ENCODE assay signal across 1 cellular context in the genomic region with DNA sequence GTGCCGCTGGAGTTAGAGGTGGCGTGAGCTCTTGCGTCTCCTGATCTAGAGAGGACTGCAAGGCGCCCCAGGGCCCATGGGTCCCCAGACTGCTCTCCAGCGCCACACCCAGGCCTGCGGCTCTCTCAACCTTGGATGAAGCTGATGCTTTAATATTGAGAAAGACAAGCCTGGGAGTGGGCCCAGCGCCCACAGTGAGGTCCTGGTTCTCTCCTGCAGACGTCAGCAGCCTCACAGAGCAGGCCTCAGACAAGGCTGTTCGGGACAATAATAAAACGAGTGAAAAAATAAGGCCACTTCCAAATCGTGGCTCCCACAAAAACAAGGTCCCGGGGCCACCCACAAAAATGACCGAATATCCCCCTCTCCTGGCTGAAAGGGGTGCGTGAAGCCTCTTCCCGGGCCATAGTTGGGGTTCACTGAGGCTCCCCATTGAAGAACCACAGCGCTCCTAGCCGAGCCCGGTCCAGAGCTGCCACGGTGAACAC.
TF ChIP-seq lines count a peak whose summit lies in the region.

No MANE protein-coding gene starts in this region.

TF ChIP-seq in K562, 482 proteins besides CTCF, POLR2A, EP300 and RAD21 (continued from another document and continues in another):
- TF ChIP-seq, protein P1, sequence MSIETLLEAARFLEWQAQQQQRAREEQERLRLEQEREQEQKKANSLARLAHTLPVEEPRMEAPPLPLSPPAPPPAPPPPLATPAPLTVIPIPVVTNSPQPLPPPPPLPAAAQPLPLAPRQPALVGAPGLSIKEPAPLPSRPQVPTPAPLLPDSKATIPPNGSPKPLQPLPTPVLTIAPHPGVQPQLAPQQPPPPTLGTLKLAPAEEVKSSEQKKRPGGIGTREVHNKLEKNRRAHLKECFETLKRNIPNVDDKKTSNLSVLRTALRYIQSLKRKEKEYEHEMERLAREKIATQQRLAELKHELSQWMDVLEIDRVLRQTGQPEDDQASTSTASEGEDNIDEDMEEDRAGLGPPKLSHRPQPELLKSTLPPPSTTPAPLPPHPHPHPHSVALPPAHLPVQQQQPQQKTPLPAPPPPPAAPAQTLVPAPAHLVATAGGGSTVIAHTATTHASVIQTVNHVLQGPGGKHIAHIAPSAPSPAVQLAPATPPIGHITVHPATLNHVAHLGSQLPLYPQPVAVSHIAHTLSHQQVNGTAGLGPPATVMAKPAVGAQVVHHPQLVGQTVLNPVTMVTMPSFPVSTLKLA (conservative IDR thresholded peaks at IDR 0.05), result no peak
- TF ChIP-seq TGIF2 (CRISPR knock-in tag; IDR thresholded peaks at IDR 0.05), result no peak
- TF ChIP-seq SP1 (CRISPR knock-in tag; IDR thresholded peaks at IDR 0.05), result 0 out of 2 replicates have a peak, but pooled peaks have one; percentile 46
- no peak for TF ChIP-seq MBD2 (IDR thresholded peaks at IDR 0.05; ENCODE audit: borderline replicate concordance, low read depth)
- peak; percentile 35 for TF ChIP-seq BHLHE40 (IDR thresholded peaks at IDR 0.05; ENCODE audit: low read length)
- no peak for TF ChIP-seq DPF2 (IDR thresholded peaks at IDR 0.05)
- TF ChIP-seq, protein P2, sequence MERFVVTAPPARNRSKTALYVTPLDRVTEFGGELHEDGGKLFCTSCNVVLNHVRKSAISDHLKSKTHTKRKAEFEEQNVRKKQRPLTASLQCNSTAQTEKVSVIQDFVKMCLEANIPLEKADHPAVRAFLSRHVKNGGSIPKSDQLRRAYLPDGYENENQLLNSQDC (CRISPR knock-in tag; IDR thresholded peaks at IDR 0.05), result no peak
- peak; percentile 48 for TF ChIP-seq MYC (IDR thresholded peaks at IDR 0.05; ENCODE audit: low read depth, low read length)
- TF ChIP-seq MYC (CRISPR knock-in tag; IDR thresholded peaks at IDR 0.05; ENCODE audit: borderline replicate concordance, low read depth), result 0 out of 2 replicates have a peak, but pooled peaks have one; percentile 30
- TF ChIP-seq BRD9 (IDR thresholded peaks at IDR 0.05; ENCODE audit: low read depth, partially characterized antibody), result no peak
- TF ChIP-seq ZZZ3 (IDR thresholded peaks at IDR 0.05), result no peak
- TF ChIP-seq RBM15 (IDR thresholded peaks at IDR 0.05; ENCODE audit: insufficient read depth, low read length), result no peak
- TF ChIP-seq ATF1 (CRISPR knock-in tag; IDR thresholded peaks at IDR 0.05), result no peak
- peak; percentile 50 for TF ChIP-seq ATF1 (tag; IDR thresholded peaks at IDR 0.05)
- TF ChIP-seq, protein P3, sequence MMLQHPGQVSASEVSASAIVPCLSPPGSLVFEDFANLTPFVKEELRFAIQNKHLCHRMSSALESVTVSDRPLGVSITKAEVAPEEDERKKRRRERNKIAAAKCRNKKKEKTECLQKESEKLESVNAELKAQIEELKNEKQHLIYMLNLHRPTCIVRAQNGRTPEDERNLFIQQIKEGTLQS (IDR thresholded peaks at IDR 0.05), result no peak
- TF ChIP-seq, protein P3 (CRISPR knock-in tag; conservative IDR thresholded peaks at IDR 0.05), result no peak
- no peak; the same call in 1 of the 2 replicates for TF ChIP-seq TARDBP (IDR thresholded peaks at IDR 0.05)
- no peak for TF ChIP-seq ZNF445 (CRISPR knock-in tag; IDR thresholded peaks at IDR 0.05; ENCODE audit: low read depth)
- no peak for TF ChIP-seq ZNF431 (CRISPR knock-in tag; IDR thresholded peaks at IDR 0.05)
- no peak for TF ChIP-seq HNRNPUL1 (IDR thresholded peaks at IDR 0.05; ENCODE audit: low read length)
- TF ChIP-seq SIN3A (IDR thresholded peaks at IDR 0.05; ENCODE audit: borderline replicate concordance in 2 of 2, control insufficient read depth in 1 of 2, low read depth in 2 of 2, low read length in 2 of 2), result no peak
- no peak for TF ChIP-seq ZBED1 (IDR thresholded peaks at IDR 0.05)
- TF ChIP-seq SMAD4 (CRISPR knock-in tag; conservative IDR thresholded peaks at IDR 0.05), result peak; percentile 54; the same call in 1 of the 2 replicates
- TF ChIP-seq CSDE1 (IDR thresholded peaks at IDR 0.05), result no peak
- TF ChIP-seq, protein P4, sequence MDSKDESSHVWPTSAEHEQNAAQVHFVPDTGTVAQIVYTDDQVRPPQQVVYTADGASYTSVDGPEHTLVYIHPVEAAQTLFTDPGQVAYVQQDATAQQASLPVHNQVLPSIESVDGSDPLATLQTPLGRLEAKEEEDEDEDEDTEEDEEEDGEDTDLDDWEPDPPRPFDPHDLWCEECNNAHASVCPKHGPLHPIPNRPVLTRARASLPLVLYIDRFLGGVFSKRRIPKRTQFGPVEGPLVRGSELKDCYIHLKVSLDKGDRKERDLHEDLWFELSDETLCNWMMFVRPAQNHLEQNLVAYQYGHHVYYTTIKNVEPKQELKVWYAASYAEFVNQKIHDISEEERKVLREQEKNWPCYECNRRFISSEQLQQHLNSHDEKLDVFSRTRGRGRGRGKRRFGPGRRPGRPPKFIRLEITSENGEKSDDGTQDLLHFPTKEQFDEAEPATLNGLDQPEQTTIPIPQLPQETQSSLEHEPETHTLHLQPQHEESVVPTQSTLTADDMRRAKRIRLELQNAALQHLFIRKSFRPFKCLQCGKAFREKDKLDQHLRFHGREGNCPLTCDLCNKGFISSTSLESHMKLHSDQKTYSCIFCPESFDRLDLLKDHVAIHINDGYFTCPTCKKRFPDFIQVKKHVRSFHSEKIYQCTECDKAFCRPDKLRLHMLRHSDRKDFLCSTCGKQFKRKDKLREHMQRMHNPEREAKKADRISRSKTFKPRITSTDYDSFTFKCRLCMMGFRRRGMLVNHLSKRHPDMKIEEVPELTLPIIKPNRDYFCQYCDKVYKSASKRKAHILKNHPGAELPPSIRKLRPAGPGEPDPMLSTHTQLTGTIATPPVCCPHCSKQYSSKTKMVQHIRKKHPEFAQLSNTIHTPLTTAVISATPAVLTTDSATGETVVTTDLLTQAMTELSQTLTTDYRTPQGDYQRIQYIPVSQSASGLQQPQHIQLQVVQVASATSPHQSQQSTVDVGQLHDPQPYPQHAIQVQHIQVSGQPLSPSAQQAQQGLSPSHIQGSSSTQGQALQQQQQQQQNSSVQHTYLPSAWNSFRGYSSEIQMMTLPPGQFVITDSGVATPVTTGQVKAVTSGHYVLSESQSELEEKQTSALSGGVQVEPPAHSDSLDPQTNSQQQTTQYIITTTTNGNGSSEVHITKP (IDR thresholded peaks at IDR 0.05; ENCODE audit: partially characterized antibody), result no peak
- TF ChIP-seq, protein P5, sequence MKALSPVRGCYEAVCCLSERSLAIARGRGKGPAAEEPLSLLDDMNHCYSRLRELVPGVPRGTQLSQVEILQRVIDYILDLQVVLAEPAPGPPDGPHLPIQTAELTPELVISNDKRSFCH (CRISPR knock-in tag; IDR thresholded peaks at IDR 0.05), result no peak
- TF ChIP-seq, protein P5 (tag; IDR thresholded peaks at IDR 0.05), result 0 out of 2 replicates have a peak, but pooled peaks have one; percentile 45
- no peak for TF ChIP-seq THRAP3 (IDR thresholded peaks at IDR 0.05; ENCODE audit: borderline replicate concordance)
- TF ChIP-seq STAG1 (CRISPR knock-in tag; IDR thresholded peaks at IDR 0.05; ENCODE audit: borderline replicate concordance), result peak; percentile 63; the same call in 1 of the 2 replicates
- peak; percentile 58; the same call in 1 of the 2 replicates for TF ChIP-seq ERF (CRISPR knock-in tag; IDR thresholded peaks at IDR 0.05)
- TF ChIP-seq, protein P6, sequence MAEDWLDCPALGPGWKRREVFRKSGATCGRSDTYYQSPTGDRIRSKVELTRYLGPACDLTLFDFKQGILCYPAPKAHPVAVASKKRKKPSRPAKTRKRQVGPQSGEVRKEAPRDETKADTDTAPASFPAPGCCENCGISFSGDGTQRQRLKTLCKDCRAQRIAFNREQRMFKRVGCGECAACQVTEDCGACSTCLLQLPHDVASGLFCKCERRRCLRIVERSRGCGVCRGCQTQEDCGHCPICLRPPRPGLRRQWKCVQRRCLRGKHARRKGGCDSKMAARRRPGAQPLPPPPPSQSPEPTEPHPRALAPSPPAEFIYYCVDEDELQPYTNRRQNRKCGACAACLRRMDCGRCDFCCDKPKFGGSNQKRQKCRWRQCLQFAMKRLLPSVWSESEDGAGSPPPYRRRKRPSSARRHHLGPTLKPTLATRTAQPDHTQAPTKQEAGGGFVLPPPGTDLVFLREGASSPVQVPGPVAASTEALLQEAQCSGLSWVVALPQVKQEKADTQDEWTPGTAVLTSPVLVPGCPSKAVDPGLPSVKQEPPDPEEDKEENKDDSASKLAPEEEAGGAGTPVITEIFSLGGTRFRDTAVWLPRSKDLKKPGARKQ (CRISPR knock-in tag; IDR thresholded peaks at IDR 0.05), result no peak
- 0 out of 2 replicates have a peak, but pooled peaks have one; percentile 35 for TF ChIP-seq ZNF766 (CRISPR knock-in tag; conservative IDR thresholded peaks at IDR 0.05)
- TF ChIP-seq RCOR1 (IDR thresholded peaks at IDR 0.05; ENCODE audit: borderline replicate concordance in 1 of 2, low read depth in 2 of 2, low read length in 2 of 2), result peak in 1 of 2 experiments; percentile 51; a peak in 1 of 4 replicates
- TF ChIP-seq L3MBTL2 (IDR thresholded peaks at IDR 0.05), result peak; percentile 67
- TF ChIP-seq, protein P7, sequence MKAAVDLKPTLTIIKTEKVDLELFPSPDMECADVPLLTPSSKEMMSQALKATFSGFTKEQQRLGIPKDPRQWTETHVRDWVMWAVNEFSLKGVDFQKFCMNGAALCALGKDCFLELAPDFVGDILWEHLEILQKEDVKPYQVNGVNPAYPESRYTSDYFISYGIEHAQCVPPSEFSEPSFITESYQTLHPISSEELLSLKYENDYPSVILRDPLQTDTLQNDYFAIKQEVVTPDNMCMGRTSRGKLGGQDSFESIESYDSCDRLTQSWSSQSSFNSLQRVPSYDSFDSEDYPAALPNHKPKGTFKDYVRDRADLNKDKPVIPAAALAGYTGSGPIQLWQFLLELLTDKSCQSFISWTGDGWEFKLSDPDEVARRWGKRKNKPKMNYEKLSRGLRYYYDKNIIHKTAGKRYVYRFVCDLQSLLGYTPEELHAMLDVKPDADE (conservative IDR thresholded peaks at IDR 0.05; ENCODE audit: control insufficient read depth, low read depth, low read length), result no peak
- no peak for TF ChIP-seq ZNF778 (CRISPR knock-in tag; IDR thresholded peaks at IDR 0.05)
- TF ChIP-seq ZNF75A (CRISPR knock-in tag; IDR thresholded peaks at IDR 0.05), result peak; percentile 42; the same call in 1 of the 2 replicates
- TF ChIP-seq, protein P8, sequence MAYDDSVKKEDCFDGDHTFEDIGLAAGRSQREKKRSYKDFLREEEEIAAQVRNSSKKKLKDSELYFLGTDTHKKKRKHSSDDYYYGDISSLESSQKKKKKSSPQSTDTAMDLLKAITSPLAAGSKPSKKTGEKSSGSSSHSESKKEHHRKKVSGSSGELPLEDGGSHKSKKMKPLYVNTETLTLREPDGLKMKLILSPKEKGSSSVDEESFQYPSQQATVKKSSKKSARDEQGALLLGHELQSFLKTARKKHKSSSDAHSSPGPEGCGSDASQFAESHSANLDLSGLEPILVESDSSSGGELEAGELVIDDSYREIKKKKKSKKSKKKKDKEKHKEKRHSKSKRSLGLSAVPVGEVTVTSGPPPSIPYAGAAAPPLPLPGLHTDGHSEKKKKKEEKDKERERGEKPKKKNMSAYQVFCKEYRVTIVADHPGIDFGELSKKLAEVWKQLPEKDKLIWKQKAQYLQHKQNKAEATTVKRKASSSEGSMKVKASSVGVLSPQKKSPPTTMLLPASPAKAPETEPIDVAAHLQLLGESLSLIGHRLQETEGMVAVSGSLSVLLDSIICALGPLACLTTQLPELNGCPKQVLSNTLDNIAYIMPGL (CRISPR knock-in tag; IDR thresholded peaks at IDR 0.05), result no peak
- no peak for TF ChIP-seq CHD1 (IDR thresholded peaks at IDR 0.05; ENCODE audit: low read length)
- no peak for TF ChIP-seq ZNF695 (CRISPR knock-in tag; IDR thresholded peaks at IDR 0.05)
- TF ChIP-seq, protein P9, sequence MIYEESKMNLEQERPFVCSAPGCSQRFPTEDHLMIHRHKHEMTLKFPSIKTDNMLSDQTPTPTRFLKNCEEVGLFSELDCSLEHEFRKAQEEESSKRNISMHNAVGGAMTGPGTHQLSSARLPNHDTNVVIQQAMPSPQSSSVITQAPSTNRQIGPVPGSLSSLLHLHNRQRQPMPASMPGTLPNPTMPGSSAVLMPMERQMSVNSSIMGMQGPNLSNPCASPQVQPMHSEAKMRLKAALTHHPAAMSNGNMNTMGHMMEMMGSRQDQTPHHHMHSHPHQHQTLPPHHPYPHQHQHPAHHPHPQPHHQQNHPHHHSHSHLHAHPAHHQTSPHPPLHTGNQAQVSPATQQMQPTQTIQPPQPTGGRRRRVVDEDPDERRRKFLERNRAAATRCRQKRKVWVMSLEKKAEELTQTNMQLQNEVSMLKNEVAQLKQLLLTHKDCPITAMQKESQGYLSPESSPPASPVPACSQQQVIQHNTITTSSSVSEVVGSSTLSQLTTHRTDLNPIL (CRISPR knock-in tag; IDR thresholded peaks at IDR 0.05), result no peak
- no peak for TF ChIP-seq NUFIP1 (IDR thresholded peaks at IDR 0.05; ENCODE audit: partially characterized antibody)
- TF ChIP-seq, protein P10, sequence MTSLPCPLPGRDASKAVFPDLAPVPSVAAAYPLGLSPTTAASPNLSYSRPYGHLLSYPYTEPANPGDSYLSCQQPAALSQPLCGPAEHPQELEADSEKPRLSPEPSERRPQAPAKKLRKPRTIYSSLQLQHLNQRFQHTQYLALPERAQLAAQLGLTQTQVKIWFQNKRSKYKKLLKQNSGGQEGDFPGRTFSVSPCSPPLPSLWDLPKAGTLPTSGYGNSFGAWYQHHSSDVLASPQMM (CRISPR knock-in tag; IDR thresholded peaks at IDR 0.05), result no peak
- 0 out of 2 replicates have a peak, but pooled peaks have one; percentile 33 for TF ChIP-seq GABPB1 (CRISPR knock-in tag; IDR thresholded peaks at IDR 0.05)
- no peak for TF ChIP-seq ZNF274 (IDR thresholded peaks at IDR 0.05; ENCODE audit: borderline replicate concordance, low read depth, low read length)
- TF ChIP-seq, protein P11, sequence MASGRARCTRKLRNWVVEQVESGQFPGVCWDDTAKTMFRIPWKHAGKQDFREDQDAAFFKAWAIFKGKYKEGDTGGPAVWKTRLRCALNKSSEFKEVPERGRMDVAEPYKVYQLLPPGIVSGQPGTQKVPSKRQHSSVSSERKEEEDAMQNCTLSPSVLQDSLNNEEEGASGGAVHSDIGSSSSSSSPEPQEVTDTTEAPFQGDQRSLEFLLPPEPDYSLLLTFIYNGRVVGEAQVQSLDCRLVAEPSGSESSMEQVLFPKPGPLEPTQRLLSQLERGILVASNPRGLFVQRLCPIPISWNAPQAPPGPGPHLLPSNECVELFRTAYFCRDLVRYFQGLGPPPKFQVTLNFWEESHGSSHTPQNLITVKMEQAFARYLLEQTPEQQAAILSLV (tag; IDR thresholded peaks at IDR 0.05), result no peak
- no peak for TF ChIP-seq HCFC1 (IDR thresholded peaks at IDR 0.05; ENCODE audit: low read depth, low read length)
- TF ChIP-seq CEBPB (tag; IDR thresholded peaks at IDR 0.05), result 0 out of 2 replicates have a peak, but pooled peaks have one; percentile 28
- TF ChIP-seq ZNF77 (CRISPR knock-in tag; IDR thresholded peaks at IDR 0.05), result no peak
- TF ChIP-seq, protein P12, sequence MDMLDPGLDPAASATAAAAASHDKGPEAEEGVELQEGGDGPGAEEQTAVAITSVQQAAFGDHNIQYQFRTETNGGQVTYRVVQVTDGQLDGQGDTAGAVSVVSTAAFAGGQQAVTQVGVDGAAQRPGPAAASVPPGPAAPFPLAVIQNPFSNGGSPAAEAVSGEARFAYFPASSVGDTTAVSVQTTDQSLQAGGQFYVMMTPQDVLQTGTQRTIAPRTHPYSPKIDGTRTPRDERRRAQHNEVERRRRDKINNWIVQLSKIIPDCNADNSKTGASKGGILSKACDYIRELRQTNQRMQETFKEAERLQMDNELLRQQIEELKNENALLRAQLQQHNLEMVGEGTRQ (CRISPR knock-in tag; IDR thresholded peaks at IDR 0.05), result no peak
- no peak for TF ChIP-seq MYBL2 (IDR thresholded peaks at IDR 0.05; ENCODE audit: low read depth)
- TF ChIP-seq MYBL2 (CRISPR knock-in tag; IDR thresholded peaks at IDR 0.05; ENCODE audit: borderline replicate concordance), result no peak
